ENCODE assay signal across 27 cellular contexts in the genomic region with DNA sequence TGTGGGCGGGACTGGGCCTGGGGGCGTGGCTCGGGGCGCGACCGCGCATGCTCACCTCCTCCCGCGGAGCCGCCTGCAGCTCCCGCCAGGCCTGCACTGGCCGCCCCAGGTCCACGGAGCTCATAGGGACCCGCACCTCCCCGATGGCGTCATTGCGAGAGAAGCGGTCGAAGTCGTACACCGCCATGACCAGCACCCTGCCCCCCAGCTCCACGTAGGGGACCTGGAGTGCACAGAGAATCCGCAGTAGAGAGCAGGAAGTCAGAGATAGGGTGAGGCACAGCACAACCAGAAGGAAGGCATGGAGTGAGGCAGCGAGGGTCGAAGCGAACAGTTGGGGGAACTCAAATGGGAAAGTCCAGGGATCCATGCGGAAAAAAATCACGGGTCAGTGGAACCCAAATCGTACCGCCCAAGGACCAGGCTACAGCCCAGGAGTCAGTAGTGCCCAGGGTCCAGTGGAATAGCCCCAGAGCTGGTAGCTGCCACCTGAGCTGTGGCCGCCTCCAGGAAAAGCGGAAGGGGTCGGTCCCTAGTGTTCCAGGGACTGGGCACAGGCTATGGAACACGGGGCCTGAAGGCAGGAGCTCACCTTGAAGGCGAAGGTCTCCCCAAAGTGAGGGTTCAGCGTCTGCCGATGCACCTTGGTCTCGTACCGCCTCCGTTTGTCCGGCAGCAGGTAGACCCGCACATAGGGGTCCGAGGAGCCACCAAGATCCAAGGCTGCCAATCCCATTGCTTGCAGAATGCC. TPM values are rescaled to one million over a fixed set of nuclear protein-coding genes. Genes with fewer than 3 reads are reported as not detected.
A peak's percentile ranks its signal among the peaks of the same experiment; 100 is the strongest.
DNase-seq lines count a peak whose midpoint lies in the region; ATAC-seq, FAIRE-seq and TF ChIP-seq lines count a peak whose summit lies in the region.
"Had no signal": no experiment of that assay in that cellular context is flagged by ENCODE, and none has a peak within 500 bp of the region (broad histone marks: within the 10 kb centered on the region; RNA-seq: fewer than 3 reads in every experiment).

No MANE protein-coding gene starts in this region.

- no peak overlapping the region for H3K4me3 ChIP-seq in HepG2 (replicated peaks in 1 of 3; ENCODE audit: insufficient read depth in 1 of 3, low read depth in 2 of 3, low read length in 3 of 3)
- no peak overlapping the region for H3K4me3 ChIP-seq in right lobe of liver
- peak overlapping the region; percentile 25 for H3K4me3 ChIP-seq in iPS-18a (ENCODE audit: low read length)
- H3K4me3 ChIP-seq in testis = peak overlapping the region; percentile 18 to 39
- H3K4me3 ChIP-seq: ovary, right atrium auricular region, vagina had no signal

- no peak overlapping the region for H3K27ac ChIP-seq in HepG2 (ENCODE audit: extremely low read length, insufficient read depth, low read length)
- H3K27ac ChIP-seq in right lobe of liver = no peak overlapping the region
- H3K27ac ChIP-seq in iPS-18a (ENCODE audit: low read length) = no peak overlapping the region
- no peak overlapping the region for H3K27ac ChIP-seq in testis
- H3K27ac ChIP-seq: BLaER1 treated with 17β-estradiol and CSF1 and Interleukin-3, amounts not matched to agents 10 nM and 100 nM; ovary; right atrium auricular region; vagina had no signal

- H3K4me3 Mint-ChIP-seq in T-cell = no peak overlapping the region
- H3K4me3 Mint-ChIP-seq: activated CD4-positive, alpha-beta memory T cell treated with anti-CD3 and anti-CD28 coated beads for 36 hours had no signal

- no peak for FAIRE-seq in HepG2 (lab: Jason Lieb, UNC)
- FAIRE-seq: GM19239 had no signal

- H3K4me2 ChIP-seq in HepG2 (ENCODE audit: low read depth, low read length) = no peak overlapping the region

- no peak overlapping the region for H3K9ac ChIP-seq in HepG2 (ENCODE audit: insufficient read depth, low read depth, low read length)
- no peak overlapping the region for H3K9ac ChIP-seq in iPS-18a (ENCODE audit: low read length)
- H3K9ac ChIP-seq: BLaER1 treated with 17β-estradiol and CSF1 and Interleukin-3, amounts not matched to agents 10 nM and 100 nM had no signal

- in situ Hi-C loops in HepG2 (cut with HindIII; ENCODE audit: extremely low pct_ligation_motif_present, low pct_unique_long_range_greater_than_20kb) = no loop called here

- no peaks in the 10 kb centered on the region for H3K79me2 ChIP-seq in HepG2 (ENCODE audit: insufficient read depth, low read length)

- H3K36me3 ChIP-seq in HepG2 (replicated peaks in 1 of 2; ENCODE audit: control insufficient read depth in 1 of 2, insufficient read depth in 2 of 2, low read length in 2 of 2) (no peaks in the 10 kb centered on the region), right lobe of liver (no peaks in the 10 kb centered on the region), iPS-18a (ENCODE audit: control insufficient read depth, low read depth, low read length) (no peaks in the 10 kb centered on the region), testis (ENCODE audit: low read depth, missing control alignments) (no peaks in the 10 kb centered on the region)
- H3K36me3 ChIP-seq: BLaER1 treated with 17β-estradiol and CSF1 and Interleukin-3, amounts not matched to agents 10 nM and 100 nM; ovary; right atrium auricular region; vagina had no signal

- H3K9me3 ChIP-seq in HepG2 (ENCODE audit: low read length) = no peaks in the 10 kb centered on the region
- H3K9me3 ChIP-seq in right lobe of liver = no peaks in the 10 kb centered on the region
- no peaks in the 10 kb centered on the region for H3K9me3 ChIP-seq in iPS-18a (ENCODE audit: control insufficient read depth, low read depth, low read length)
- no peaks in the 10 kb centered on the region for H3K9me3 ChIP-seq in testis
- H3K9me3 ChIP-seq: ovary, right atrium auricular region, vagina had no signal

- peaks cover 61 to 84% of the 10 kb centered on the region in 2 donors for H3K27me3 Mint-ChIP-seq in T-cell

- H2AFZ ChIP-seq in HepG2 (ENCODE audit: low read length) = no peak overlapping the region

- TF ChIP-seq RAD21 in HepG2 (CRISPR knock-in tag; IDR thresholded peaks at IDR 0.05) = no peak

- H3K9me3 Mint-ChIP-seq in T-cell = no peaks in the 10 kb centered on the region
- H3K9me3 Mint-ChIP-seq: activated CD4-positive, alpha-beta memory T cell treated with anti-CD3 and anti-CD28 coated beads for 36 hours; activated T-helper 2 cell treated with anti-CD3 and anti-CD28 coated beads, Interferon-gamma antibody, Interleukin-2, Interleukin-4, amounts not matched to agents 10 μg/mL and 5 μg/mL and 100 μg/mL, durations not matched to agents 14 hours and 24 hours and 36 hours had no signal

- no peak overlapping the region for H3K27ac Mint-ChIP-seq in T-cell
- H3K27ac Mint-ChIP-seq: activated CD4-positive, alpha-beta memory T cell treated with anti-CD3 and anti-CD28 coated beads for 36 hours; activated naive CD8-positive, alpha-beta T cell; activated T-helper 2 cell treated with anti-CD3 and anti-CD28 coated beads, Interferon-gamma antibody, Interleukin-2, Interleukin-4, amounts not matched to agents 10 μg/mL and 5 μg/mL and 100 μg/mL, durations not matched to agents 14 hours and 24 hours and 36 hours had no signal

- H4K20me1 ChIP-seq in HepG2 (ENCODE audit: insufficient read depth, low read length) = peaks cover 6% of the 10 kb centered on the region; the same call in 1 of the 2 replicates

- intact Hi-C loops in HepG2 (cut with micrococcal nuclease; ENCODE audit: unreplicated experiment) = no loop called here
- intact Hi-C loops in right lobe of liver (cut with DNase I) = no loop called here
- intact Hi-C loops in testis (cut with DNase I; ENCODE audit: low total_unique reads) = no loop called here

- CTCF ChIA-PET in HepG2 (lab: Yijun Ruan, JAX; ENCODE audit: low intra/inter-chr PET ratio, low total read pairs) (no interaction called here), T-cell (lab: Charles Lee) (interaction anchor here in 1 of 2 donors (0.6 kb wide), 1 partner anchor 15 kb away, joined by 3 read pairs; no protein-coding TSS in a partner anchor)

- no peak for TF ChIP-seq POLR2A in HepG2 (IDR thresholded peaks at IDR 0.05; ENCODE audit: insufficient read depth in 1 of 2, low read depth in 2 of 2, low read length in 2 of 2)
- no peak for TF ChIP-seq POLR2A in right lobe of liver (IDR thresholded peaks at IDR 0.05)
- TF ChIP-seq POLR2A in testis (IDR thresholded peaks at IDR 0.05) = no peak

- POLR2A ChIA-PET in HepG2 (lab: Yijun Ruan, JAX) (interaction anchor here (1.1 kb wide), 1 partner anchor 32 kb away, joined by 3 read pairs; no protein-coding TSS in a partner anchor), T-cell (lab: Charles Lee) (no interaction called here)

- H3K36me3 Mint-ChIP-seq in T-cell = no peaks in the 10 kb centered on the region
- H3K36me3 Mint-ChIP-seq: activated CD4-positive, alpha-beta memory T cell treated with anti-CD3 and anti-CD28 coated beads for 36 hours; activated naive CD8-positive, alpha-beta T cell had no signal

- WGBS in HepG2 (ENCODE audit: low lambda C conversion rate) = 68% methylated on average over 13 of the region's 43 CpGs
- 67% methylated on average over 12 of the region's 43 CpGs for WGBS in right lobe of liver (ENCODE audit: insufficient coverage, low coverage, low lambda C conversion rate, missing lambda C conversion rate)
- WGBS in testis, 2 donors = 42 to 50% methylated on average over 20 to 41 of the region's 43 CpGs

- DNase-seq in HepG2 (ENCODE audit: low spot score) (no peak), right lobe of liver (no peak), NCI-H69 (lab: John Stamatoyannopoulos, UW) (peak; percentile 50), testis (peak; percentile 69), NCI-H774 (lab: John Stamatoyannopoulos, UW) (no peak), NCI-H345 (lab: John Stamatoyannopoulos, UW) (no peak), T-cell (no peak)
- DNase-seq: ACHN; activated CD4-positive, alpha-beta memory T cell treated with anti-CD3 and anti-CD28 coated beads for 36 hours; activated CD4-positive, CD25-positive, alpha-beta regulatory T cell; activated CD8-positive, alpha-beta memory T cell treated with anti-CD3 and anti-CD28 coated beads, Interleukin-2, amount 50 U/mL, for 48 hours; aorta; naive B cell; NCI-H748 treated with DMSO at 0.1 percent for 48 hours; ovary; stimulated activated CD4-positive, alpha-beta T cell treated with anti-CD3 and anti-CD28 coated beads, Interleukin-4, amount 100 ng/mL, for 24 hours; stimulated activated naive CD4-positive, alpha-beta T cell had no signal

- H3K4me1 ChIP-seq in HepG2 (ENCODE audit: insufficient read depth, low read length) (peaks cover 31% of the 10 kb centered on the region), right lobe of liver (peaks cover 0 to 13% (median 0%) of the 10 kb centered on the region in 4 donors), iPS-18a (ENCODE audit: control insufficient read depth, low read depth, low read length) (peaks cover 17% of the 10 kb centered on the region), testis (peaks cover 4% of the 10 kb centered on the region)

- no peak for ATAC-seq in HepG2
- no peak for ATAC-seq in right lobe of liver
- no peak for ATAC-seq in T-cell (replicated peaks in 1 of 4)

- BruUV-seq in HepG2 (replicated peaks; lab: Mats Ljungman, UMichigan) = no TSS peak

- no peak for TF ChIP-seq CTCF in HepG2 (CRISPR knock-in tag; IDR thresholded peaks at IDR 0.05)
- no peak for TF ChIP-seq CTCF in right lobe of liver (IDR thresholded peaks at IDR 0.05)
- no peak for TF ChIP-seq CTCF in testis (IDR thresholded peaks at IDR 0.05)

- H3K27me3 ChIP-seq in HepG2 (ENCODE audit: control insufficient read depth in 1 of 2, insufficient read depth in 2 of 2, low read length in 2 of 2) (peaks cover 3 to 48% of the 10 kb centered on the region in 2 experiments), right lobe of liver (peaks cover 0 to 25% of the 10 kb centered on the region in 2 donors), iPS-18a (ENCODE audit: control insufficient read depth, insufficient read depth, low read length) (peaks cover 79% of the 10 kb centered on the region), testis (no peaks in the 10 kb centered on the region)

- TF ChIP-seq EP300 in HepG2 (IDR thresholded peaks at IDR 0.05; ENCODE audit: low read depth in 2 of 2, low read length in 2 of 2) = no peak
- TF ChIP-seq EP300 in HepG2 (CRISPR knock-in tag; IDR thresholded peaks at IDR 0.05; ENCODE audit: borderline replicate concordance) = no peak

- H3K4me1 Mint-ChIP-seq in T-cell = peaks cover 25 to 35% (median 34%) of the 10 kb centered on the region in 3 donors

RNA-seq across cellular contexts. Expression of gene SYT5, which starts 4.8 kb away (rescaled TPM):
- not detected in 2 replicates for total RNA-seq in HepG2 (2016; rRNA removed; fragmentation: Illumina TruSeq; extraction: Trizol)
- not detected in 2 replicates for total RNA-seq in HepG2 (2016; cell fraction: cytosol; rRNA removed; fragmentation: Illumina TruSeq; extraction: Trizol; ENCODE audit: low read depth)
- total RNA-seq in HepG2 (2016; cell fraction: insoluble cytoplasmic fraction; rRNA removed; fragmentation: Illumina TruSeq; extraction: Trizol) = not detected in 2 replicates
- total RNA-seq in HepG2 (2016; cell fraction: membrane; rRNA removed; fragmentation: Illumina TruSeq; extraction: Trizol) = not detected in 2 replicates
- 0.12 TPM in 1 of 2 replicates, not detected in the other for total RNA-seq in HepG2 (2016; cell fraction: nucleus; rRNA removed; fragmentation: Illumina TruSeq; extraction: Trizol)
- 0.04 TPM in 1 of 2 replicates, not detected in the other for polyA plus RNA-seq in HepG2 (2011; rRNA removed)
- polyA plus RNA-seq in HepG2 (2011; cell fraction: cytosol; rRNA removed) = 0.11 TPM in 1 of 2 replicates, not detected in the other
- 0.87 and 0.90 TPM in 2 replicates for polyA plus RNA-seq in HepG2 (2011; cell fraction: nucleus; rRNA removed)
- polyA plus RNA-seq in HepG2 (2012) = 0.24 and 0.25 TPM in 2 replicates
- polyA plus RNA-seq in HepG2 (2016; cell fraction: cytosol; fragmentation: Illumina TruSeq; extraction: Trizol; ENCODE audit: low read depth) = not detected in 2 replicates
- not detected in 2 replicates for polyA plus RNA-seq in HepG2 (2016; cell fraction: insoluble cytoplasmic fraction; fragmentation: Illumina TruSeq; extraction: Trizol; ENCODE audit: low read depth)
- polyA plus RNA-seq in HepG2 (2016; cell fraction: membrane; fragmentation: Illumina TruSeq; extraction: Trizol; ENCODE audit: low read depth) = not detected in 2 replicates
- polyA plus RNA-seq in HepG2 (2016; cell fraction: nucleus; fragmentation: Illumina TruSeq; extraction: Trizol; ENCODE audit: insufficient read depth, low read depth) = not detected in 2 replicates
- 0.05 and 0.52 TPM in 2 replicates for polyA minus RNA-seq in HepG2 (2011; rRNA and poly(A)+ RNA removed; ENCODE audit: low replicate concordance)
- not detected in 2 replicates for polyA minus RNA-seq in HepG2 (2011; cell fraction: cytosol; rRNA and poly(A)+ RNA removed)
- polyA minus RNA-seq in HepG2 (2011; cell fraction: nucleus; rRNA and poly(A)+ RNA removed) = 0.62 and 2.8 TPM in 2 replicates
- 1 to 10 TPM in 1 of 6 experiments, under 1 TPM in 1, not detected in 4; 0.06 to 1.7 TPM for total RNA-seq in right lobe of liver
- 1 to 10 TPM; 1.6 to 5.0 TPM for total RNA-seq in testis
- 11.7 TPM for polyA plus RNA-seq in testis (ENCODE audit: insufficient read depth, low read depth, low replicate concordance)
- 1 to 10 TPM in 2 of 5 donors, not detected in 3; 2.7 to 2.9 TPM for total RNA-seq in T-cell
- total RNA-seq: aorta, MCF 10A, vagina had no signal
- polyA plus RNA-seq: aorta, ovary had no signal

RNA-seq across cellular contexts. Expression of gene DNAAF3, which starts 8.9 kb away (rescaled TPM):
- total RNA-seq in HepG2 (2016; rRNA removed; fragmentation: Illumina TruSeq; extraction: Trizol) (0.40 and 0.41 TPM in 2 replicates), right lobe of liver (1 to 10 TPM in 2 of 6 experiments, under 1 TPM in 4; 0.22 to 4.3 (median 0.49) TPM), testis (100 to 1,000 TPM in 1 of 2 donors, 10 to 100 TPM in 1; 69.9 to 102 TPM), T-cell (not detected)
- total RNA-seq in HepG2 (2016; cell fraction: cytosol; rRNA removed; fragmentation: Illumina TruSeq; extraction: Trizol; ENCODE audit: low read depth) = 0.40 TPM in 1 of 2 replicates, not detected in the other
- 0.17 and 0.30 TPM in 2 replicates for total RNA-seq in HepG2 (2016; cell fraction: insoluble cytoplasmic fraction; rRNA removed; fragmentation: Illumina TruSeq; extraction: Trizol)
- total RNA-seq in HepG2 (2016; cell fraction: membrane; rRNA removed; fragmentation: Illumina TruSeq; extraction: Trizol) = 0.17 and 0.34 TPM in 2 replicates
- 0.66 and 1.1 TPM in 2 replicates for total RNA-seq in HepG2 (2016; cell fraction: nucleus; rRNA removed; fragmentation: Illumina TruSeq; extraction: Trizol)
- polyA plus RNA-seq in HepG2 (2011; rRNA removed) (0.30 and 0.33 TPM in 2 replicates), testis (ENCODE audit: insufficient read depth, low read depth, low replicate concordance) (173 TPM)
- 0.12 and 0.27 TPM in 2 replicates for polyA plus RNA-seq in HepG2 (2011; cell fraction: cytosol; rRNA removed)
- polyA plus RNA-seq in HepG2 (2011; cell fraction: nucleus; rRNA removed) = 1.0 and 1.6 TPM in 2 replicates
- polyA plus RNA-seq in HepG2 (2012) = 0.24 and 0.31 TPM in 2 replicates
- polyA plus RNA-seq in HepG2 (2016; cell fraction: cytosol; fragmentation: Illumina TruSeq; extraction: Trizol; ENCODE audit: low read depth) = 0.28 TPM in 1 of 2 replicates, not detected in the other
- polyA plus RNA-seq in HepG2 (2016; cell fraction: insoluble cytoplasmic fraction; fragmentation: Illumina TruSeq; extraction: Trizol; ENCODE audit: low read depth) = 0.41 and 0.73 TPM in 2 replicates
- not detected in 2 replicates for polyA plus RNA-seq in HepG2 (2016; cell fraction: membrane; fragmentation: Illumina TruSeq; extraction: Trizol; ENCODE audit: low read depth)
- polyA plus RNA-seq in HepG2 (2016; cell fraction: nucleus; fragmentation: Illumina TruSeq; extraction: Trizol; ENCODE audit: insufficient read depth, low read depth) = 1.1 and 1.9 TPM in 2 replicates
- polyA minus RNA-seq in HepG2 (2011; rRNA and poly(A)+ RNA removed; ENCODE audit: low replicate concordance) = 0.06 and 16.2 TPM in 2 replicates
- polyA minus RNA-seq in HepG2 (2011; cell fraction: cytosol; rRNA and poly(A)+ RNA removed) = not detected in 2 replicates
- polyA minus RNA-seq in HepG2 (2011; cell fraction: nucleus; rRNA and poly(A)+ RNA removed) = 0.26 TPM in 1 of 2 replicates, not detected in the other
- total RNA-seq: activated CD4-positive, alpha-beta memory T cell treated with anti-CD3 and anti-CD28 coated beads for 36 hours; aorta had no signal

RNA-seq across cellular contexts. Expression of gene TNNI3, which starts 17.8 kb away (rescaled TPM):
- 3.5 and 3.7 TPM in 2 replicates for total RNA-seq in HepG2 (2016; rRNA removed; fragmentation: Illumina TruSeq; extraction: Trizol)
- 1.9 and 3.2 TPM in 2 replicates for total RNA-seq in HepG2 (2016; cell fraction: cytosol; rRNA removed; fragmentation: Illumina TruSeq; extraction: Trizol; ENCODE audit: low read depth)
- 3.8 and 5.6 TPM in 2 replicates for total RNA-seq in HepG2 (2016; cell fraction: insoluble cytoplasmic fraction; rRNA removed; fragmentation: Illumina TruSeq; extraction: Trizol)
- total RNA-seq in HepG2 (2016; cell fraction: membrane; rRNA removed; fragmentation: Illumina TruSeq; extraction: Trizol) = 2.0 and 2.4 TPM in 2 replicates
- 1.6 and 2.3 TPM in 2 replicates for total RNA-seq in HepG2 (2016; cell fraction: nucleus; rRNA removed; fragmentation: Illumina TruSeq; extraction: Trizol)
- polyA plus RNA-seq in HepG2 (2011; rRNA removed) = 3.7 TPM in 2 replicates
- 4.8 and 5.7 TPM in 2 replicates for polyA plus RNA-seq in HepG2 (2011; cell fraction: cytosol; rRNA removed)
- 2.4 and 3.1 TPM in 2 replicates for polyA plus RNA-seq in HepG2 (2011; cell fraction: nucleus; rRNA removed)
- 4.6 and 9.0 TPM in 2 replicates for polyA plus RNA-seq in HepG2 (2012)
- polyA plus RNA-seq in HepG2 (2016; cell fraction: cytosol; fragmentation: Illumina TruSeq; extraction: Trizol; ENCODE audit: low read depth) = 1.5 and 2.8 TPM in 2 replicates
- 4.3 and 5.1 TPM in 2 replicates for polyA plus RNA-seq in HepG2 (2016; cell fraction: insoluble cytoplasmic fraction; fragmentation: Illumina TruSeq; extraction: Trizol; ENCODE audit: low read depth)
- 1.1 and 1.6 TPM in 2 replicates for polyA plus RNA-seq in HepG2 (2016; cell fraction: membrane; fragmentation: Illumina TruSeq; extraction: Trizol; ENCODE audit: low read depth)
- 3.4 TPM in 2 replicates for polyA plus RNA-seq in HepG2 (2016; cell fraction: nucleus; fragmentation: Illumina TruSeq; extraction: Trizol; ENCODE audit: insufficient read depth, low read depth)
- 0.48 and 0.75 TPM in 2 replicates for polyA minus RNA-seq in HepG2 (2011; rRNA and poly(A)+ RNA removed; ENCODE audit: low replicate concordance)
- polyA minus RNA-seq in HepG2 (2011; cell fraction: cytosol; rRNA and poly(A)+ RNA removed) = not detected in 2 replicates
- not detected in 2 replicates for polyA minus RNA-seq in HepG2 (2011; cell fraction: nucleus; rRNA and poly(A)+ RNA removed)
- total RNA-seq in right lobe of liver = under 1 TPM in 3 of 6 experiments, not detected in 3; 0.43 to 0.83 (median 0.62) TPM
- 10 to 100 TPM; 14.2 to 30.3 TPM for total RNA-seq in testis
- polyA plus RNA-seq in testis (ENCODE audit: insufficient read depth, low read depth, low replicate concordance) = 20.8 TPM
- total RNA-seq in T-cell = not detected
- total RNA-seq: activated CD4-positive, alpha-beta memory T cell treated with anti-CD3 and anti-CD28 coated beads for 36 hours; activated T-helper 2 cell treated with anti-CD3 and anti-CD28 coated beads, Interferon-gamma antibody, Interleukin-2, Interleukin-4, amounts not matched to agents 10 μg/mL and 5 μg/mL and 100 μg/mL, durations not matched to agents 14 hours and 24 hours and 36 hours; aorta; dermis microvascular lymphatic vessel endothelial cell; vagina had no signal

RNA-seq across cellular contexts. Expression of gene TNNT1, which starts 26.3 kb away (rescaled TPM):
- total RNA-seq in HepG2 (2016; rRNA removed; fragmentation: Illumina TruSeq; extraction: Trizol) = 1.3 and 1.4 TPM in 2 replicates
- total RNA-seq in HepG2 (2016; cell fraction: cytosol; rRNA removed; fragmentation: Illumina TruSeq; extraction: Trizol; ENCODE audit: low read depth) = 0.91 and 3.3 TPM in 2 replicates
- 1.3 and 1.5 TPM in 2 replicates for total RNA-seq in HepG2 (2016; cell fraction: insoluble cytoplasmic fraction; rRNA removed; fragmentation: Illumina TruSeq; extraction: Trizol)
- 3.2 and 3.6 TPM in 2 replicates for total RNA-seq in HepG2 (2016; cell fraction: membrane; rRNA removed; fragmentation: Illumina TruSeq; extraction: Trizol)
- total RNA-seq in HepG2 (2016; cell fraction: nucleus; rRNA removed; fragmentation: Illumina TruSeq; extraction: Trizol) = 0.99 and 1.1 TPM in 2 replicates
- polyA plus RNA-seq in HepG2 (2011; rRNA removed) = 1.3 and 2.4 TPM in 2 replicates
- polyA plus RNA-seq in HepG2 (2011; cell fraction: cytosol; rRNA removed) = 2.1 and 2.2 TPM in 2 replicates
- 1.6 and 1.8 TPM in 2 replicates for polyA plus RNA-seq in HepG2 (2011; cell fraction: nucleus; rRNA removed)
- polyA plus RNA-seq in HepG2 (2012) = 1.8 and 3.8 TPM in 2 replicates
- polyA plus RNA-seq in HepG2 (2016; cell fraction: cytosol; fragmentation: Illumina TruSeq; extraction: Trizol; ENCODE audit: low read depth) = 3.1 and 3.6 TPM in 2 replicates
- 0.81 and 1.7 TPM in 2 replicates for polyA plus RNA-seq in HepG2 (2016; cell fraction: insoluble cytoplasmic fraction; fragmentation: Illumina TruSeq; extraction: Trizol; ENCODE audit: low read depth)
- 2.3 and 3.5 TPM in 2 replicates for polyA plus RNA-seq in HepG2 (2016; cell fraction: membrane; fragmentation: Illumina TruSeq; extraction: Trizol; ENCODE audit: low read depth)
- polyA plus RNA-seq in HepG2 (2016; cell fraction: nucleus; fragmentation: Illumina TruSeq; extraction: Trizol; ENCODE audit: insufficient read depth, low read depth) = 1.7 and 2.1 TPM in 2 replicates
- polyA minus RNA-seq in HepG2 (2011; rRNA and poly(A)+ RNA removed; ENCODE audit: low replicate concordance) = 0.64 and 6.2 TPM in 2 replicates
- polyA minus RNA-seq in HepG2 (2011; cell fraction: cytosol; rRNA and poly(A)+ RNA removed) = 2.5 TPM in 1 of 2 replicates, not detected in the other
- 1.0 TPM in 1 of 2 replicates, not detected in the other for polyA minus RNA-seq in HepG2 (2011; cell fraction: nucleus; rRNA and poly(A)+ RNA removed)
- total RNA-seq in right lobe of liver = 10 to 100 TPM in 1 of 6 experiments, 1 to 10 TPM in 3, not detected in 2; 1.2 to 10.9 (median 1.6) TPM
- total RNA-seq in testis = 10 to 100 TPM; 13.0 to 14.5 TPM
- 84.0 TPM for polyA plus RNA-seq in testis (ENCODE audit: insufficient read depth, low read depth, low replicate concordance)
- under 1 TPM in 2 of 5 donors, not detected in 3; 0.36 to 0.76 TPM for total RNA-seq in T-cell
- total RNA-seq: activated CD4-positive, alpha-beta memory T cell treated with anti-CD3 and anti-CD28 coated beads for 36 hours had no signal

RNA-seq across cellular contexts. Expression of gene PTPRH, which starts 34.0 kb away (rescaled TPM):
- 9.9 and 14.7 TPM in 2 replicates for total RNA-seq in HepG2 (2016; rRNA removed; fragmentation: Illumina TruSeq; extraction: Trizol)
- 1.9 and 2.0 TPM in 2 replicates for total RNA-seq in HepG2 (2016; cell fraction: cytosol; rRNA removed; fragmentation: Illumina TruSeq; extraction: Trizol; ENCODE audit: low read depth)
- total RNA-seq in HepG2 (2016; cell fraction: insoluble cytoplasmic fraction; rRNA removed; fragmentation: Illumina TruSeq; extraction: Trizol) = 8.4 and 15.2 TPM in 2 replicates
- total RNA-seq in HepG2 (2016; cell fraction: membrane; rRNA removed; fragmentation: Illumina TruSeq; extraction: Trizol) = 5.0 and 5.3 TPM in 2 replicates
- total RNA-seq in HepG2 (2016; cell fraction: nucleus; rRNA removed; fragmentation: Illumina TruSeq; extraction: Trizol) = 13.3 and 16.9 TPM in 2 replicates
- polyA plus RNA-seq in HepG2 (2011; rRNA removed) = 125 and 166 TPM in 2 replicates
- 78.8 and 83.6 TPM in 2 replicates for polyA plus RNA-seq in HepG2 (2011; cell fraction: cytosol; rRNA removed)
- 220 and 225 TPM in 2 replicates for polyA plus RNA-seq in HepG2 (2011; cell fraction: nucleus; rRNA removed)
- polyA plus RNA-seq in HepG2 (2012) = 52.4 and 60.5 TPM in 2 replicates
- 0.66 and 0.80 TPM in 2 replicates for polyA plus RNA-seq in HepG2 (2016; cell fraction: cytosol; fragmentation: Illumina TruSeq; extraction: Trizol; ENCODE audit: low read depth)
- 5.8 and 6.3 TPM in 2 replicates for polyA plus RNA-seq in HepG2 (2016; cell fraction: insoluble cytoplasmic fraction; fragmentation: Illumina TruSeq; extraction: Trizol; ENCODE audit: low read depth)
- polyA plus RNA-seq in HepG2 (2016; cell fraction: membrane; fragmentation: Illumina TruSeq; extraction: Trizol; ENCODE audit: low read depth) = 1.2 and 2.2 TPM in 2 replicates
- polyA plus RNA-seq in HepG2 (2016; cell fraction: nucleus; fragmentation: Illumina TruSeq; extraction: Trizol; ENCODE audit: insufficient read depth, low read depth) = 19.3 and 22.0 TPM in 2 replicates
- polyA minus RNA-seq in HepG2 (2011; rRNA and poly(A)+ RNA removed; ENCODE audit: low replicate concordance) = 4.3 and 150 TPM in 2 replicates
- 36.0 and 38.7 TPM in 2 replicates for polyA minus RNA-seq in HepG2 (2011; cell fraction: cytosol; rRNA and poly(A)+ RNA removed)
- polyA minus RNA-seq in HepG2 (2011; cell fraction: nucleus; rRNA and poly(A)+ RNA removed) = 84.6 and 100 TPM in 2 replicates
- total RNA-seq in right lobe of liver = 10 to 100 TPM in 3 of 6 experiments, 1 to 10 TPM in 3; 4.2 to 25.9 (median 12.9) TPM
- total RNA-seq in testis = 10 to 100 TPM in 1 of 2 donors, 1 to 10 TPM in 1; 6.0 to 11.3 TPM
- polyA plus RNA-seq in testis (ENCODE audit: insufficient read depth, low read depth, low replicate concordance) = 1.6 TPM
- 1 to 10 TPM in 1 of 5 donors, under 1 TPM in 2, not detected in 2; 0.16 to 1.1 (median 0.51) TPM for total RNA-seq in T-cell
- total RNA-seq: activated CD4-positive, alpha-beta memory T cell treated with anti-CD3 and anti-CD28 coated beads for 36 hours; activated T-helper 2 cell treated with anti-CD3 and anti-CD28 coated beads, Interferon-gamma antibody, Interleukin-2, Interleukin-4, amounts not matched to agents 10 μg/mL and 5 μg/mL and 100 μg/mL, durations not matched to agents 14 hours and 24 hours and 36 hours; temporal lobe had no signal

Comparison
In these comparisons a context has a peak if more than half of its experiments do, and no peak if none do; other contexts are left out.
1. DNase-seq: peak in NCI-H69 (single experiment) and testis (single experiment); none in HepG2 (single experiment), right lobe of liver (0 of 3), NCI-H774 (single experiment), NCI-H345 (single experiment) and T-cell (0 of 34).
2. H3K4me3 ChIP-seq: peak in iPS-18a (single experiment) and testis (2 of 2); none in HepG2 (0 of 3) and right lobe of liver (0 of 3).
3. RNA of gene DNAAF3, which starts 8.9 kb away (total RNA-seq): 69.9 to 102 TPM in testis; 0.22 to 4.3 TPM in right lobe of liver, 0.17 to 1.1 TPM in HepG2 and not detected in T-cell; every median in the first group is over 10 times any median in the second.